Comparison of ENCODE assay signal across 9 cellular contexts in the genomic region with DNA sequence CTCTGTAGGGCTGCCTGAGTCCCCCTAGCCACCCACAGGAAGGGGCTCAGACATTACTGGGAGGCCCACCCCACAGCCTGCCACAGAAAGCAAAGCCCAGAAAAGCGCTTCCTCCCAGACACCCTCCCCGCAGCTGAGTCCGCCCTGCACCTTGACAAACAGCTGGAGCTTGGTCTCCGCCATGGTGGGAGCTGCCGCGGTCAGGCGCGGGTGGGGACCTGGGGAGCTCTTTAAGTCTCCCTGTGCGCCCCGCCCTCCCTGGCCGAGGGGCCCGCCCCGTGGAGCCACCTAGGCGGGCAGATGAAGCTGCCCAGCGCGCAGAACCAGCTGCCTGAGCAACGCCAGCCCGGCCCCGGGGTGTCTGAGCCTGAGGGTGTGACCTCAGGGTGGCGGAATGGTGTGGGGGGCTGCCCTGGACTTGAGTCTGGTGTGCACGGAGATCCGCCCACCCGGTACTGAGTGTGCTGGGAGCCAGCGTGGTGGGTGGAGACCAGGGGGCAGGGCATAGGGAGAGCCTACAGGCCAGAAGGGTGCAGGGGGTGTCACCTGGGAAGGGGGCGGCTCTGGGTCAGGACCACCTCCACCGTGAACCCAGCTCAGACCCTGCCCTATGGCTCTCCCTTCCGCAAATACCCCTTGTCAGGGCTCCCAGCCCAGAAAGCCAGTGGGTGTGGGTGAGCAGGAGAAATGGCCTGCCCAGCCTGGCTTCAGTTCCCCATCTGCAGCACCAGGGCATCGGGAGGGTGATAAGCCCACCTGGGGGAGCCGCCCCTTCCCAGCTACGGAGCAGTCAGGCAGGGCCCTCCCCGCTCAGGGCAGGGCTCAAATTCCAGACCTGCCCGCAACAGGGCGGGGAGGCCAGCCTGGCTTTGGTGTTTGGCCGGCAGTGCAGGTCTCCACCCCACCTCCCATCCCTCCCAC. TPM values are rescaled to one million over a fixed set of nuclear protein-coding genes. Genes with fewer than 3 reads are reported as not detected.
DNase-seq lines count a peak whose midpoint lies in the region; ATAC-seq and TF ChIP-seq lines count a peak whose summit lies in the region.
"Had no signal": no experiment of that assay in that cellular context is flagged by ENCODE, and none has a peak within 500 bp of the region (broad histone marks: within the 10 kb centered on the region; RNA-seq: fewer than 3 reads in every experiment).

A gene with protein sequence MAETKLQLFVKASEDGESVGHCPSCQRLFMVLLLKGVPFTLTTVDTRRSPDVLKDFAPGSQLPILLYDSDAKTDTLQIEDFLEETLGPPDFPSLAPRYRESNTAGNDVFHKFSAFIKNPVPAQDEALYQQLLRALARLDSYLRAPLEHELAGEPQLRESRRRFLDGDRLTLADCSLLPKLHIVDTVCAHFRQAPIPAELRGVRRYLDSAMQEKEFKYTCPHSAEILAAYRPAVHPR (minus strand): TSS at position 208 of the 921 bp plus-strand sequence. CDS start 25 bp downstream, at position 183.

- H4K20me1 ChIP-seq in fibroblast of lung (ENCODE audit: control insufficient read depth, extremely low read depth, insufficient read depth, low read length), result no peaks in the 10 kb centered on the region
- H4K20me1 ChIP-seq in MM.1S (ENCODE audit: insufficient read depth, low read length), result no peaks in the 10 kb centered on the region

- ATAC-seq in activated CD8-positive, alpha-beta T cell treated with anti-CD3 and anti-CD28 coated beads for 36 hours, result no peak
- ATAC-seq in GM21529 (IDR thresholded peaks at IDR 0.05; ENCODE audit: unreplicated experiment) (no peak), HG03175 (IDR thresholded peaks at IDR 0.05; ENCODE audit: unreplicated experiment) (no peak)

- POLR2A ChIA-PET in AG04449 (lab: Yijun Ruan, JAX), result interaction anchor here (0.8 to 1.6 kb wide), 3 partner anchors 30 to 148 kb away, joined by 3 read pairs; no protein-coding TSS in a partner anchor
- POLR2A ChIA-PET in activated CD8-positive, alpha-beta T cell treated with anti-CD3 and anti-CD28 coated beads for 36 hours (lab: Charles Lee), result interaction anchor here (0.7 to 2.3 kb wide), 2 partner anchors 8 to 95 kb away, joined by 3 to 5 read pairs; no protein-coding TSS in a partner anchor

- H3K27ac ChIP-seq in HUES48 (ENCODE audit: low read depth, low read length) (no peak within 1 kb of the TSS), fibroblast of lung (ENCODE audit: insufficient read depth, low read length) (no peak within 1 kb of the TSS), MM.1S (ENCODE audit: low read length) (no peak within 1 kb of the TSS)

- peaks cover 4% of the 10 kb centered on the region for H3K79me2 ChIP-seq in fibroblast of lung (ENCODE audit: control insufficient read depth, insufficient read depth, low read length)
- H3K79me2 ChIP-seq in MM.1S (ENCODE audit: low read length), result no peaks in the 10 kb centered on the region

- H2AFZ ChIP-seq in fibroblast of lung (ENCODE audit: low read length) (no peak within 1 kb of the TSS), MM.1S (ENCODE audit: low read length) (no peak within 1 kb of the TSS)

- no peaks in the 10 kb centered on the region for H3K9me3 ChIP-seq in HUES48 (ENCODE audit: control insufficient read depth, insufficient read depth, low read length)
- H3K9me3 ChIP-seq in fibroblast of lung (ENCODE audit: control insufficient read depth, insufficient read depth, low read depth, low read length), result no peaks in the 10 kb centered on the region
- H3K9me3 ChIP-seq in MM.1S (replicated peaks; ENCODE audit: insufficient read depth, low read length), result no peaks in the 10 kb centered on the region

- H3K4me3 ChIP-seq in AG04449 (ENCODE audit: low read depth, low read length) (peak within 1 kb of the TSS; percentile 38), HUES48 (ENCODE audit: low read depth, low read length) (peak within 1 kb of the TSS; percentile 23; the same call in 1 of the 2 replicates), fibroblast of lung (replicated peaks in 1 of 4; ENCODE audit: control extremely low read depth in 1 of 4, insufficient read depth in 1 of 4, low read depth in 3 of 4, low read length in 4 of 4) (peak within 1 kb of the TSS in 1 of 4 experiments; percentile 17), MM.1S (ENCODE audit: low read length) (no peak within 1 kb of the TSS)

- H3K4me2 ChIP-seq in fibroblast of lung (ENCODE audit: extremely low read depth, insufficient read depth, low read length), result peak within 1 kb of the TSS; percentile 54
- no peak within 1 kb of the TSS for H3K4me2 ChIP-seq in MM.1S (ENCODE audit: low read depth, low read length)

- 0 out of 2 replicates have a peak, but pooled peaks cover 7% of the 10 kb centered on the region for H3K36me3 ChIP-seq in HUES48 (ENCODE audit: control insufficient read depth, insufficient read depth, low read length)
- peaks cover 2% of the 10 kb centered on the region for H3K36me3 ChIP-seq in fibroblast of lung (ENCODE audit: control insufficient read depth, insufficient read depth, low read length)
- no peaks in the 10 kb centered on the region for H3K36me3 ChIP-seq in MM.1S (replicated peaks; ENCODE audit: insufficient read depth, low read length)

- H3K27me3 ChIP-seq in HUES48 (ENCODE audit: control insufficient read depth, insufficient read depth, low read length) (peaks cover 35% of the 10 kb centered on the region), fibroblast of lung (ENCODE audit: control insufficient read depth, insufficient read depth, low read length) (no peaks in the 10 kb centered on the region), MM.1S (replicated peaks; ENCODE audit: insufficient read depth, low read length) (peaks cover 28% of the 10 kb centered on the region)

- H3K9ac ChIP-seq in HUES48 (ENCODE audit: low read depth, low read length) (no peak within 1 kb of the TSS), fibroblast of lung (ENCODE audit: insufficient read depth, low read length) (no peak within 1 kb of the TSS), MM.1S (ENCODE audit: low read length) (no peak within 1 kb of the TSS)

- H3K36me3 Mint-ChIP-seq in activated CD8-positive, alpha-beta T cell treated with anti-CD3 and anti-CD28 coated beads for 36 hours (ENCODE audit: low read depth), result peaks cover 6% of the 10 kb centered on the region

- intact Hi-C loops in activated CD8-positive, alpha-beta T cell treated with anti-CD3 and anti-CD28 coated beads for 36 hours (cut with micrococcal nuclease), result no loop called here

- no peak within 1 kb of the TSS for H3K4me3 Mint-ChIP-seq in activated CD8-positive, alpha-beta T cell treated with anti-CD3 and anti-CD28 coated beads for 36 hours

- H3K27ac Mint-ChIP-seq in activated CD8-positive, alpha-beta T cell treated with anti-CD3 and anti-CD28 coated beads for 36 hours, result peak within 1 kb of the TSS; percentile 49

- H3K27me3 Mint-ChIP-seq in activated CD8-positive, alpha-beta T cell treated with anti-CD3 and anti-CD28 coated beads for 36 hours, result peaks cover 5% of the 10 kb centered on the region

- H3K4me1 Mint-ChIP-seq in activated CD8-positive, alpha-beta T cell treated with anti-CD3 and anti-CD28 coated beads for 36 hours (ENCODE audit: low read depth), result peaks cover 47% of the 10 kb centered on the region

- CTCF ChIA-PET in AG04449 (lab: Yijun Ruan, JAX), result interaction anchor here (0.6 to 2.5 kb wide), 4 partner anchors 33 to 53 kb away, joined by 3 to 17 read pairs (median 6); a partner anchor contains a TSS
- CTCF ChIA-PET in activated CD8-positive, alpha-beta T cell treated with anti-CD3 and anti-CD28 coated beads for 36 hours (lab: Charles Lee), result interaction anchor here (1.3 to 2.5 kb wide), 3 partner anchors 32 to 49 kb away, joined by 7 to 13 read pairs (median 11); a partner anchor contains a TSS

- peaks cover 6% of the 10 kb centered on the region; the same call in 1 of the 2 replicates for H3K4me1 ChIP-seq in HUES48 (ENCODE audit: control insufficient read depth, insufficient read depth, low read length)
- peaks cover 18% of the 10 kb centered on the region for H3K4me1 ChIP-seq in fibroblast of lung (ENCODE audit: control insufficient read depth, extremely low read depth, insufficient read depth, low read length)
- peaks cover 2% of the 10 kb centered on the region; the same call in 1 of the 2 replicates for H3K4me1 ChIP-seq in MM.1S (ENCODE audit: low read length)

- DNase-seq in AG04449 (ENCODE audit: low read depth, low spot score), result no peak
- peak; percentile 66 for DNase-seq in activated CD8-positive, alpha-beta T cell treated with anti-CD3 and anti-CD28 coated beads for 36 hours
- peak in 1 of 2 donors; percentile 36 for DNase-seq in fibroblast of lung (ENCODE audit: low read depth in 2 of 2)
- peak; percentile 24 for DNase-seq in stimulated activated CD8-positive, alpha-beta memory T cell treated with anti-CD3 and anti-CD28 coated beads, Interleukin-15, amount 100 ng/mL, for 24 hours (ENCODE audit: low read depth)
- no peak for DNase-seq in MM.1S

- peaks cover 2% of the 10 kb centered on the region for H3F3A ChIP-seq in MM.1S (ENCODE audit: insufficient read depth, low read length)

- H3K9me2 ChIP-seq in MM.1S (replicated peaks; ENCODE audit: insufficient read depth, low read length), result no peaks in the 10 kb centered on the region

- no peaks in the 10 kb centered on the region for H3K9me3 Mint-ChIP-seq in activated CD8-positive, alpha-beta T cell treated with anti-CD3 and anti-CD28 coated beads for 36 hours

- TF ChIP-seq CTCF in AG04449 (IDR thresholded peaks at IDR 0.05; ENCODE audit: insufficient read depth, low read length, missing control alignments), result no peak
- no peak for TF ChIP-seq CTCF in activated CD8-positive, alpha-beta T cell treated with anti-CD3 and anti-CD28 coated beads for 36 hours (IDR thresholded peaks at IDR 0.05)
- TF ChIP-seq CTCF in fibroblast of lung (conservative IDR thresholded peaks at IDR 0.05 in 1 of 2, IDR thresholded peaks at IDR 0.05 in 1 of 2; ENCODE audit: low read depth in 1 of 2, low read length in 2 of 2), result no peak
- TF ChIP-seq CTCF in MM.1S (IDR thresholded peaks at IDR 0.05; ENCODE audit: low read length), result no peak

RNA-seq across cellular contexts. Expression of the gene that starts here (rescaled TPM):
- total RNA-seq in activated CD8-positive, alpha-beta T cell treated with anti-CD3 and anti-CD28 coated beads for 36 hours, result not detected
- total RNA-seq in fibroblast of lung, result 1.3 and 3.5 TPM in 2 replicates
- 0.98 and 1.5 TPM in 2 replicates for polyA plus RNA-seq in fibroblast of lung
- 2.3 and 7.2 TPM in 2 replicates for polyA plus RNA-seq in fibroblast of lung (2012)
- polyA minus RNA-seq in fibroblast of lung (ENCODE audit: low replicate concordance), result 0.59 and 1.2 TPM in 2 replicates
- total RNA-seq: dermis microvascular lymphatic vessel endothelial cell had no signal

Comparison
In these comparisons a context has a peak if more than half of its experiments do, and no peak if none do; other contexts are left out.
1. Peak in DNase-seq in activated CD8-positive, alpha-beta T cell treated with anti-CD3 and anti-CD28 coated beads for 36 hours; RNA of the gene not detected or under 1 TPM.